In genomic region chr20:7696311-7696710, GRCh38 we compare ENCODE assay signal across 34 cellular contexts.
A peak's percentile ranks its signal among the peaks of the same experiment; 100 is the strongest.
DNase-seq lines count a peak whose midpoint lies in the region; ATAC-seq and TF ChIP-seq lines count a peak whose summit lies in the region.
"Had no signal": no experiment of that assay in that cellular context is flagged by ENCODE, and none has a peak within 500 bp of the region (broad histone marks: within the 10 kb centered on the region; RNA-seq: fewer than 3 reads in every experiment).

No MANE protein-coding gene starts in this region.

- POLR2A ChIA-PET in PC-3 (lab: Charles Lee; ENCODE audit: unreplicated experiment) = no interaction called here

- peak; percentile 40 for DNase-seq in ELR (ENCODE audit: low read depth)
- peak; percentile 33 for DNase-seq in PC-3
- peak; percentile 22 for DNase-seq in fibroblast of mammary gland (ENCODE audit: low read depth)
- no peak for DNase-seq in osteoblast (ENCODE audit: insufficient read length, low spot score, missing footprints)
- DNase-seq in MV-4-11 (lab: John Stamatoyannopoulos, UW) = no peak
- no peak for DNase-seq in RPMI8226
- no peak for DNase-seq in SK-N-DZ (ENCODE audit: low spot score)
- no peak for DNase-seq in upper lobe of left lung
- DNase-seq: activated CD4-positive, alpha-beta T cell treated with anti-CD3 and anti-CD28 coated beads, Interleukin-2, amount 50 U/mL, for 1 hour; activated effector memory CD4-positive, alpha-beta T cell treated with anti-CD3 and anti-CD28 coated beads, Interleukin-2, amount 50 U/mL, for 16 hours; activated naive CD8-positive, alpha-beta T cell treated with anti-CD3 and anti-CD28 coated beads for 36 hours; activated T-cell treated with anti-CD3 and anti-CD28 coated beads, Interleukin-2, amount 50 U/mL, for 24 hours; anterior cingulate cortex; Calu3; DND-41; effector CD8-positive, alpha-beta T cell; erythroblast; heart right ventricle; HFFc6; lower lobe of right lung; NCI-H1417 treated with DMSO at 0.1 percent for 48 hours; NCI-H2081 treated with DMSO at 0.1 percent for 48 hours; NCI-H345; NCI-H774; nephron progenitor cell; ovary; stimulated activated naive CD4-positive, alpha-beta T cell; upper lobe of right lung had no signal

- H3K4me1 ChIP-seq in PC-3 (ENCODE audit: insufficient read depth, low read length) (peaks cover 33% of the 10 kb centered on the region), osteoblast (ENCODE audit: insufficient read depth, low read length) (peaks cover 15% of the 10 kb centered on the region), upper lobe of left lung (no peaks in the 10 kb centered on the region)
- H3K4me1 ChIP-seq: heart right ventricle, lower lobe of right lung, SJSA1, suprapubic skin, upper lobe of right lung had no signal

- CTCF ChIA-PET in PC-3 (lab: Charles Lee) = no interaction called here

- H3K9me3 ChIP-seq in PC-3 (ENCODE audit: low read length) = no peaks in the 10 kb centered on the region
- H3K9me3 ChIP-seq in osteoblast (ENCODE audit: low read depth, low read length) = no peaks in the 10 kb centered on the region
- H3K9me3 ChIP-seq in upper lobe of left lung = no peaks in the 10 kb centered on the region
- H3K9me3 ChIP-seq: heart right ventricle, lower lobe of right lung, ovary, SJSA1, suprapubic skin, upper lobe of right lung had no signal

- H3K79me2 ChIP-seq in PC-3 (ENCODE audit: low read length) (no peaks in the 10 kb centered on the region), osteoblast (ENCODE audit: insufficient read depth, low read length) (no peaks in the 10 kb centered on the region)

- no peak overlapping the region for H2AFZ ChIP-seq in PC-3 (ENCODE audit: low read length)
- no peak overlapping the region for H2AFZ ChIP-seq in osteoblast (ENCODE audit: low read length)
- H2AFZ ChIP-seq: GM23338 had no signal

- TF ChIP-seq EP300 in upper lobe of left lung (IDR thresholded peaks at IDR 0.05) = no peak

- H3K36me3 ChIP-seq in PC-3 (ENCODE audit: low read depth, low read length) = no peaks in the 10 kb centered on the region
- no peaks in the 10 kb centered on the region for H3K36me3 ChIP-seq in osteoblast (ENCODE audit: insufficient read depth, low read length)
- no peaks in the 10 kb centered on the region for H3K36me3 ChIP-seq in upper lobe of left lung
- H3K36me3 ChIP-seq: heart right ventricle, lower lobe of right lung, ovary, SJSA1, suprapubic skin, upper lobe of right lung had no signal

- no peak overlapping the region for H3K4me2 ChIP-seq in PC-3 (ENCODE audit: low read length)
- no peak overlapping the region for H3K4me2 ChIP-seq in osteoblast (ENCODE audit: insufficient read depth, low read length)
- H3K4me2 ChIP-seq: GM23338 had no signal

- no peak overlapping the region for H3K9ac ChIP-seq in PC-3 (ENCODE audit: low read length)

- WGBS in upper lobe of left lung, 2 donors = 67 to 71% methylated on average over 1 of the region's 1 CpG

- no peaks in the 10 kb centered on the region for H3K9me2 ChIP-seq in PC-3 (replicated peaks; ENCODE audit: low read length)

- BruUV-seq in PC-3 (replicated peaks; lab: Mats Ljungman, UMichigan) = no TSS peak

- TF ChIP-seq POLR2A in upper lobe of left lung (IDR thresholded peaks at IDR 0.05) = no peak

- H3F3A ChIP-seq in PC-3 (ENCODE audit: low read length, unreplicated experiment) = no peaks in the 10 kb centered on the region

- intact Hi-C loops in PC-3 (cut with micrococcal nuclease) = no loop called here

- H3K27ac ChIP-seq in PC-3 (ENCODE audit: low read length) = 0 out of 2 replicates have a peak overlapping the region, but pooled peaks have one; percentile 8
- peak overlapping the region; percentile 71 for H3K27ac ChIP-seq in osteoblast (ENCODE audit: low read depth, low read length)
- no peak overlapping the region for H3K27ac ChIP-seq in upper lobe of left lung
- H3K27ac ChIP-seq: C4-2B, coronary artery, heart right ventricle, lower lobe of right lung, ovary, SJSA1, suprapubic skin, upper lobe of right lung had no signal

- ATAC-seq in PC-3 (no peak), upper lobe of left lung (ENCODE audit: low FRiP score in 2 of 2) (no peak)
- ATAC-seq: GM23338, heart right ventricle, lower lobe of right lung, upper lobe of right lung, WTC11 had no signal

- no peaks in the 10 kb centered on the region for H3K27me3 ChIP-seq in PC-3 (ENCODE audit: low read length)
- no peaks in the 10 kb centered on the region for H3K27me3 ChIP-seq in osteoblast (ENCODE audit: insufficient read depth, low read length)
- H3K27me3 ChIP-seq in upper lobe of left lung = no peaks in the 10 kb centered on the region
- H3K27me3 ChIP-seq: heart right ventricle, ovary, SJSA1, suprapubic skin, upper lobe of right lung had no signal

- H4K20me1 ChIP-seq in PC-3 (ENCODE audit: low read length) = no peaks in the 10 kb centered on the region
- H4K20me1 ChIP-seq in osteoblast (ENCODE audit: insufficient read depth, low read length) = no peaks in the 10 kb centered on the region

- TF ChIP-seq CTCF in PC-3 (conservative IDR thresholded peaks at IDR 0.05; ENCODE audit: low read depth, low read length) = no peak
- no peak for TF ChIP-seq CTCF in fibroblast of mammary gland (conservative IDR thresholded peaks at IDR 0.05; ENCODE audit: control insufficient read depth, insufficient read depth, low read depth, low read length)
- TF ChIP-seq CTCF in osteoblast (IDR thresholded peaks at IDR 0.05; ENCODE audit: extremely low read depth, low read depth, low read length) = no peak
- TF ChIP-seq CTCF in upper lobe of left lung (IDR thresholded peaks at IDR 0.05) = no peak

- H3K4me3 ChIP-seq in PC-3 (ENCODE audit: low read length) = no peak overlapping the region
- H3K4me3 ChIP-seq in fibroblast of mammary gland (ENCODE audit: control insufficient read depth, low read depth, low read length) = no peak overlapping the region
- H3K4me3 ChIP-seq in osteoblast (ENCODE audit: insufficient read depth, low read length) = no peak overlapping the region
- no peak overlapping the region for H3K4me3 ChIP-seq in upper lobe of left lung
- H3K4me3 ChIP-seq: coronary artery, GM23338, heart right ventricle, lower lobe of right lung, ovary, SJSA1, suprapubic skin, upper lobe of right lung had no signal

Comparison
In these comparisons a context has a peak if more than half of its experiments do, and no peak if none do; other contexts are left out.
1. DNase-seq: peak in ELR (single experiment), PC-3 (single experiment) and fibroblast of mammary gland (single experiment); none in osteoblast (single experiment), MV-4-11 (single experiment), RPMI8226 (single experiment), SK-N-DZ (single experiment) and upper lobe of left lung (0 of 2).
2. H3K27ac ChIP-seq: peak in PC-3 (single experiment) and osteoblast (single experiment); none in upper lobe of left lung (0 of 4).